ENCODE assay signal across 19 cellular contexts in the genomic region with DNA sequence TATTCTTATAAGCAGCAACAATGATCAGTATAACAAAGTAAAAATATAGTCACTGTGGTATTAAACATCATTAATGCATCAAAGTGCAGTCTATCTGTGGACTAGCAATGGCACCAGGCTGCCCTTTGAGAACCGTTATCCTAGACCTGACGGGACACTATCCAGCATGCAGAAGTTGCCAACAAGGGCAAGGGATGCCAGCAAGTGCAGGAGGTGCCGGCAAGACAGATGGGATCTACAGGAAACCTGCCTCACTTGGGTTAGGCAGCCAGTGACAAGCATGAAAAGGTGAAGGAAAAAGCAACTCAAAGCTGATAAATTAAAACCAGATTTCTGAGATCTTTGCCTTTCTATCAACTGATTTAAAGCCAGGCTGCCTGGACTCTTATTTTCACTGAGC.
"Had no signal": no experiment of that assay in that cellular context is flagged by ENCODE, and none has a peak within 500 bp of the region (broad histone marks: within the 10 kb centered on the region; RNA-seq: fewer than 3 reads in every experiment).

No MANE protein-coding gene starts in this region.

- H2AFZ ChIP-seq: neural progenitor cell had no signal

- H3K4me3 ChIP-seq: coronary artery, left ventricle myocardium inferior, lower lobe of right lung, neural progenitor cell, pancreas, stomach had no signal

- H3K9me3 ChIP-seq: left ventricle myocardium inferior, lower lobe of right lung, pancreas, stomach had no signal

- H3K4me2 ChIP-seq: neural progenitor cell had no signal

- H3K36me3 ChIP-seq: left ventricle myocardium inferior, lower lobe of right lung, neural progenitor cell, pancreas, stomach had no signal

- DNase-seq: effector CD8-positive, alpha-beta T cell; foreskin fibroblast; kidney; left cardiac atrium; left ventricle myocardium inferior; lower lobe of right lung; midbrain; occipital lobe; pancreas; right cardiac atrium; small intestine; stimulated activated CD4-positive, alpha-beta T cell treated with anti-CD3 and anti-CD28 coated beads, Interleukin-12 subunit alpha, Interleukin-12 subunit beta, amount 100 ng/mL, for 4 hours; stimulated activated naive CD4-positive, alpha-beta T cell; stomach; trophoblast cell had no signal

- H3K27me3 ChIP-seq: neural progenitor cell, pancreas, stomach had no signal

- H3K4me1 ChIP-seq: left ventricle myocardium inferior, pancreas, stomach had no signal

- H3K27ac ChIP-seq: left ventricle myocardium inferior, lower lobe of right lung, neural progenitor cell, pancreas, stomach had no signal

- ATAC-seq: esophagus mucosa; left cardiac atrium; lower lobe of right lung; natural killer cell treated with Interleukin-12 subunit alpha and Interleukin-12 subunit beta and Interleukin-15 and Interleukin-18, amount 100 ng/mL, for 72 hours; pancreas; right cardiac atrium had no signal
